In genomic region chr17:69733171-69734014, GRCh38 we compare ENCODE assay signal across 10 cellular contexts.
A peak's percentile ranks its signal among the peaks of the same experiment; 100 is the strongest.
DNase-seq lines count a peak whose midpoint lies in the region; ATAC-seq, FAIRE-seq and TF ChIP-seq lines count a peak whose summit lies in the region.
"Had no signal": no experiment of that assay in that cellular context is flagged by ENCODE, and none has a peak within 500 bp of the region (broad histone marks: within the 10 kb centered on the region; RNA-seq: fewer than 3 reads in every experiment).

No MANE protein-coding gene starts in this region.

- CTCF ChIA-PET in CD8-positive, alpha-beta memory T cell (lab: Charles Lee) = no interaction called here

- POLR2A ChIA-PET in CD8-positive, alpha-beta memory T cell (lab: Charles Lee) = no interaction called here

- no peak overlapping the region for H3K4me3 ChIP-seq in epithelial cell of esophagus (ENCODE audit: low read length)
- no peak overlapping the region for H3K4me3 ChIP-seq in CD8-positive, alpha-beta memory T cell (ENCODE audit: low read length)
- H3K4me3 ChIP-seq: right lobe of liver had no signal

- H3K9me3 Mint-ChIP-seq in CD8-positive, alpha-beta memory T cell = peaks cover 0 to 13% (median 3%) of the 10 kb centered on the region in 5 donors

- H3K27ac Mint-ChIP-seq in CD8-positive, alpha-beta memory T cell = no peak overlapping the region

- H3K4me1 Mint-ChIP-seq in CD8-positive, alpha-beta memory T cell = no peaks in the 10 kb centered on the region

- H3K4me1 ChIP-seq in CD8-positive, alpha-beta memory T cell (ENCODE audit: insufficient read depth, low read length) = no peaks in the 10 kb centered on the region
- H3K4me1 ChIP-seq: right lobe of liver had no signal

- no peaks in the 10 kb centered on the region for H3K36me3 ChIP-seq in CD8-positive, alpha-beta memory T cell (ENCODE audit: insufficient read depth, low read length)
- H3K36me3 ChIP-seq: right lobe of liver had no signal

- no peak for ATAC-seq in GM21528 (IDR thresholded peaks at IDR 0.05; ENCODE audit: low FRiP score, unreplicated experiment)

- H3K4me3 Mint-ChIP-seq in CD8-positive, alpha-beta memory T cell = no peak overlapping the region

- FAIRE-seq in D721Med (lab: Jason Lieb, UNC) = no peak

- TF ChIP-seq CTCF in epithelial cell of esophagus (IDR thresholded peaks at IDR 0.05; ENCODE audit: insufficient read depth, low read depth, low read length, missing control alignments) (no peak), D721Med (IDR thresholded peaks at IDR 0.05; ENCODE audit: insufficient read depth, missing control alignments) (no peak)

- no peaks in the 10 kb centered on the region for H3K9me3 ChIP-seq in CD8-positive, alpha-beta memory T cell (ENCODE audit: low read length)
- H3K9me3 ChIP-seq: right lobe of liver had no signal

- H3K27ac ChIP-seq in CD8-positive, alpha-beta memory T cell (ENCODE audit: low read depth, low read length) = no peak overlapping the region
- H3K27ac ChIP-seq: right lobe of liver had no signal

- no peaks in the 10 kb centered on the region for H3K36me3 Mint-ChIP-seq in CD8-positive, alpha-beta memory T cell

- H3K27me3 Mint-ChIP-seq in CD8-positive, alpha-beta memory T cell = no peaks in the 10 kb centered on the region

- DNase-seq in DMS53 (lab: John Stamatoyannopoulos, UW) = peak; percentile 64
- peak; percentile 24 for DNase-seq in NCI-H460 (ENCODE audit: extremely low read depth, low read depth)
- peak; percentile 96 for DNase-seq in epithelial cell of esophagus (ENCODE audit: low read depth)
- DNase-seq in non-pigmented ciliary epithelial cell (ENCODE audit: low read depth) = peak; percentile 61
- no peak for DNase-seq in activated CD8-positive, alpha-beta memory T cell treated with anti-CD3 and anti-CD28 coated beads for 24 hours
- DNase-seq in CD8-positive, alpha-beta memory T cell = no peak
- no peak for DNase-seq in D721Med (ENCODE audit: insufficient read length, low spot score)
- DNase-seq: NCI-H526, right lobe of liver had no signal

- no peaks in the 10 kb centered on the region for H3K27me3 ChIP-seq in CD8-positive, alpha-beta memory T cell (ENCODE audit: insufficient read depth, low read length, poor library complexity, severe bottlenecking)
- H3K27me3 ChIP-seq: right lobe of liver had no signal

Comparison
In these comparisons a context has a peak if more than half of its experiments do, and no peak if none do; other contexts are left out.
1. DNase-seq: peak in DMS53 (single experiment), NCI-H460 (single experiment), epithelial cell of esophagus (single experiment) and non-pigmented ciliary epithelial cell (single experiment); none in activated CD8-positive, alpha-beta memory T cell treated with anti-CD3 and anti-CD28 coated beads for 24 hours (single experiment), CD8-positive, alpha-beta memory T cell (0 of 5) and D721Med (single experiment).